ENCODE assay signal across 11 cellular contexts in genomic region chr3:156614642-156615511, GRCh38. TPM values are rescaled to one million over a fixed set of nuclear protein-coding genes. Genes with fewer than 3 reads are reported as not detected.
DNase-seq lines count a peak whose midpoint lies in the region; ATAC-seq, FAIRE-seq and TF ChIP-seq lines count a peak whose summit lies in the region.
"Had no signal": no experiment of that assay in that cellular context is flagged by ENCODE, and none has a peak within 500 bp of the region (broad histone marks: within the 10 kb centered on the region; RNA-seq: fewer than 3 reads in every experiment).

No MANE protein-coding gene starts in this region.

- H4K20me1 ChIP-seq in PC-9 (ENCODE audit: insufficient read depth) (no peaks in the 10 kb centered on the region), HepG2 (ENCODE audit: insufficient read depth, low read length) (no peaks in the 10 kb centered on the region)

- TF ChIP-seq EP300 in HepG2 (IDR thresholded peaks at IDR 0.05; ENCODE audit: low read depth in 2 of 2, low read length in 2 of 2) (no peak), HepG2 (CRISPR knock-in tag; IDR thresholded peaks at IDR 0.05; ENCODE audit: borderline replicate concordance) (no peak)

- H3K27ac ChIP-seq in PC-9 (peak overlapping the region; percentile 52), HepG2 (ENCODE audit: extremely low read length, insufficient read depth, low read length) (no peak overlapping the region)

- peak overlapping the region in 1 of 2 donors; percentile 8 for H3K27ac Mint-ChIP-seq in stimulated activated naive CD8-positive, alpha-beta T cell treated with anti-CD3 and anti-CD28 coated beads, Interleukin-15, amount 100 ng/mL, for 72 hours

- no peaks in the 10 kb centered on the region for H3K9me2 ChIP-seq in PC-9 (ENCODE audit: insufficient read depth)

- POLR2A ChIA-PET in PC-9 (lab: Charles Lee; ENCODE audit: unreplicated experiment), result interaction anchor here (0.5 to 0.7 kb wide), 2 partner anchors 16 to 457 kb away, joined by 3 to 8 read pairs; no protein-coding TSS in a partner anchor
- POLR2A ChIA-PET in HepG2 (lab: Yijun Ruan, JAX), result no interaction called here

- DNase-seq in activated T-cell treated with anti-CD3 and anti-CD28 coated beads, Interleukin-2, amount 50 U/mL, for 4 hours, result no peak
- DNase-seq in activated T-cell treated with anti-CD3 and anti-CD28 coated beads for 4 hours, result no peak
- peak in 1 of 2 experiments; percentile 91 for DNase-seq in PC-9
- peak; percentile 15 for DNase-seq in fibroblast of gingiva (ENCODE audit: low read depth)
- DNase-seq in stimulated activated naive CD8-positive, alpha-beta T cell treated with anti-CD3 and anti-CD28 coated beads, Interleukin-15, amount 100 ng/mL, for 72 hours, result no peak
- no peak for DNase-seq in stimulated activated CD8-positive, alpha-beta memory T cell treated with anti-CD3 and anti-CD28 coated beads, Interleukin-4, amount 100 ng/mL, for 48 hours
- DNase-seq in NCI-H2227 treated with DMSO at 0.1 percent for 48 hours (lab: John Stamatoyannopoulos, UW), result no peak
- DNase-seq in HepG2 (ENCODE audit: low spot score), result no peak
- DNase-seq: NCI-H748 treated with DMSO at 0.1 percent for 48 hours, T-helper 2 cell had no signal

- 85% methylated on average over 1 of the region's 1 CpG for WGBS in HepG2 (ENCODE audit: low lambda C conversion rate)

- no peak for TF ChIP-seq RAD21 in HepG2 (CRISPR knock-in tag; IDR thresholded peaks at IDR 0.05)

- H3K36me3 ChIP-seq in PC-9 (ENCODE audit: low read depth) (no peaks in the 10 kb centered on the region), HepG2 (replicated peaks in 1 of 2; ENCODE audit: control insufficient read depth in 1 of 2, insufficient read depth in 2 of 2, low read length in 2 of 2) (no peaks in the 10 kb centered on the region)

- H2AFZ ChIP-seq in PC-9, result peak overlapping the region; percentile 35; the same call in 1 of the 2 replicates
- H2AFZ ChIP-seq in HepG2 (ENCODE audit: low read length), result no peak overlapping the region

- H3K27me3 ChIP-seq in PC-9 (ENCODE audit: insufficient read depth, low read depth), result no peaks in the 10 kb centered on the region
- H3K27me3 ChIP-seq in HepG2 (ENCODE audit: control insufficient read depth in 1 of 2, insufficient read depth in 2 of 2, low read length in 2 of 2), result no peaks in the 10 kb centered on the region

- intact Hi-C loops in PC-9 (cut with micrococcal nuclease; ENCODE audit: unreplicated experiment), result no loop called here
- intact Hi-C loops in HepG2 (cut with micrococcal nuclease; ENCODE audit: unreplicated experiment), result no loop called here

- H3K4me1 ChIP-seq in PC-9 (replicated peaks; ENCODE audit: insufficient read depth) (peaks cover 34% of the 10 kb centered on the region), HepG2 (ENCODE audit: insufficient read depth, low read length) (no peaks in the 10 kb centered on the region)

- no peak overlapping the region for H3K4me3 Mint-ChIP-seq in activated T-cell treated with anti-CD3 and anti-CD28 coated beads, Interleukin-2, amount 50 U/mL, for 4 hours
- no peak overlapping the region for H3K4me3 Mint-ChIP-seq in stimulated activated naive CD8-positive, alpha-beta T cell treated with anti-CD3 and anti-CD28 coated beads, Interleukin-15, amount 100 ng/mL, for 72 hours

- peak; percentile 31 to 52 for ATAC-seq in activated T-cell treated with anti-CD3 and anti-CD28 coated beads, Interleukin-2, amount 50 U/mL, for 4 hours
- peak; percentile 46 for ATAC-seq in stimulated activated naive CD8-positive, alpha-beta T cell treated with anti-CD3 and anti-CD28 coated beads, Interleukin-15, amount 100 ng/mL, for 72 hours
- ATAC-seq in HepG2, result no peak

- CTCF ChIA-PET in PC-9 (lab: Charles Lee) (interaction anchor here (0.6 to 0.8 kb wide), 2 partner anchors 13 to 523 kb away, joined by 3 to 4 read pairs; no protein-coding TSS in a partner anchor), HepG2 (lab: Yijun Ruan, JAX; ENCODE audit: low intra/inter-chr PET ratio, low total read pairs) (no interaction called here)

- H3K4me2 ChIP-seq in PC-9 (0 out of 2 replicates have a peak overlapping the region, but pooled peaks have one; percentile 24), HepG2 (ENCODE audit: low read depth, low read length) (no peak overlapping the region)

- H3K27me3 Mint-ChIP-seq in activated T-cell treated with anti-CD3 and anti-CD28 coated beads, Interleukin-2, amount 50 U/mL, for 4 hours (ENCODE audit: low read depth), result peaks cover 4% of the 10 kb centered on the region
- peaks cover 5% of the 10 kb centered on the region for H3K27me3 Mint-ChIP-seq in stimulated activated naive CD8-positive, alpha-beta T cell treated with anti-CD3 and anti-CD28 coated beads, Interleukin-15, amount 100 ng/mL, for 72 hours

- no peaks in the 10 kb centered on the region for H3K79me2 ChIP-seq in PC-9 (ENCODE audit: low read depth)
- no peaks in the 10 kb centered on the region for H3K79me2 ChIP-seq in HepG2 (ENCODE audit: insufficient read depth, low read length)

- H3K9ac ChIP-seq in HepG2 (ENCODE audit: insufficient read depth, low read depth, low read length), result no peak overlapping the region

- no peaks in the 10 kb centered on the region for H3K9me3 ChIP-seq in PC-9 (ENCODE audit: insufficient read depth, low read depth)
- H3K9me3 ChIP-seq in HepG2 (ENCODE audit: low read length), result no peaks in the 10 kb centered on the region

- no peak for FAIRE-seq in HepG2 (lab: Jason Lieb, UNC)
- FAIRE-seq: urothelium cell line had no signal

- TF ChIP-seq CTCF in PC-9 (conservative IDR thresholded peaks at IDR 0.05) (no peak), HepG2 (CRISPR knock-in tag; IDR thresholded peaks at IDR 0.05) (no peak)

- H3K4me1 Mint-ChIP-seq in activated T-cell treated with anti-CD3 and anti-CD28 coated beads, Interleukin-2, amount 50 U/mL, for 4 hours (ENCODE audit: low read depth), result peaks cover 10% of the 10 kb centered on the region
- H3K4me1 Mint-ChIP-seq in stimulated activated naive CD8-positive, alpha-beta T cell treated with anti-CD3 and anti-CD28 coated beads, Interleukin-15, amount 100 ng/mL, for 72 hours, result peaks cover 37% of the 10 kb centered on the region

- H3K36me3 Mint-ChIP-seq in activated T-cell treated with anti-CD3 and anti-CD28 coated beads, Interleukin-2, amount 50 U/mL, for 4 hours (ENCODE audit: insufficient read depth), result no peaks in the 10 kb centered on the region

- H3K9me3 Mint-ChIP-seq in activated T-cell treated with anti-CD3 and anti-CD28 coated beads, Interleukin-2, amount 50 U/mL, for 4 hours, result no peaks in the 10 kb centered on the region
- H3K9me3 Mint-ChIP-seq in stimulated activated naive CD8-positive, alpha-beta T cell treated with anti-CD3 and anti-CD28 coated beads, Interleukin-15, amount 100 ng/mL, for 72 hours, result no peaks in the 10 kb centered on the region

- BruUV-seq in PC-9 (replicated peaks; lab: Mats Ljungman, UMichigan) (no TSS peak), HepG2 (replicated peaks; lab: Mats Ljungman, UMichigan) (no TSS peak)

- TF ChIP-seq POLR2A in HepG2 (IDR thresholded peaks at IDR 0.05; ENCODE audit: insufficient read depth in 1 of 2, low read depth in 2 of 2, low read length in 2 of 2), result no peak

- in situ Hi-C loops in HepG2 (cut with HindIII; ENCODE audit: extremely low pct_ligation_motif_present, low pct_unique_long_range_greater_than_20kb), result no loop called here

- H3K4me3 ChIP-seq in PC-9 (no peak overlapping the region), HepG2 (replicated peaks in 1 of 3; ENCODE audit: insufficient read depth in 1 of 3, low read depth in 2 of 3, low read length in 3 of 3) (no peak overlapping the region)

- H3F3A ChIP-seq in PC-9 (ENCODE audit: insufficient read depth, low read depth), result peaks cover 18% of the 10 kb centered on the region

RNA-seq across cellular contexts. Expression of gene TIPARP, which starts 59.5 kb away (rescaled TPM):
- total RNA-seq in activated T-cell treated with anti-CD3 and anti-CD28 coated beads, Interleukin-2, amount 50 U/mL, for 4 hours, result 10 to 100 TPM; 18.2 to 21.7 (median 20.4) TPM
- 30.3 and 35.0 TPM in 2 replicates for total RNA-seq in PC-9 (2021)
- 19.7 and 25.4 TPM in 2 replicates for total RNA-seq in HepG2 (2016; rRNA removed; fragmentation: Illumina TruSeq; extraction: Trizol)
- total RNA-seq in HepG2 (2016; cell fraction: cytosol; rRNA removed; fragmentation: Illumina TruSeq; extraction: Trizol; ENCODE audit: low read depth), result 4.3 and 4.5 TPM in 2 replicates
- 19.9 and 26.0 TPM in 2 replicates for total RNA-seq in HepG2 (2016; cell fraction: insoluble cytoplasmic fraction; rRNA removed; fragmentation: Illumina TruSeq; extraction: Trizol)
- 10.5 and 12.3 TPM in 2 replicates for total RNA-seq in HepG2 (2016; cell fraction: membrane; rRNA removed; fragmentation: Illumina TruSeq; extraction: Trizol)
- 22.2 and 24.2 TPM in 2 replicates for total RNA-seq in HepG2 (2016; cell fraction: nucleus; rRNA removed; fragmentation: Illumina TruSeq; extraction: Trizol)
- 6.6 and 7.3 TPM in 2 replicates for polyA plus RNA-seq in HepG2 (2011; rRNA removed)
- polyA plus RNA-seq in HepG2 (2011; cell fraction: cytosol; rRNA removed), result 2.1 and 4.5 TPM in 2 replicates
- polyA plus RNA-seq in HepG2 (2011; cell fraction: nucleus; rRNA removed), result 3.6 and 4.6 TPM in 2 replicates
- 10.5 and 10.6 TPM in 2 replicates for polyA plus RNA-seq in HepG2 (2012)
- 0.74 and 0.79 TPM in 2 replicates for polyA plus RNA-seq in HepG2 (2016; cell fraction: cytosol; fragmentation: Illumina TruSeq; extraction: Trizol; ENCODE audit: low read depth)
- polyA plus RNA-seq in HepG2 (2016; cell fraction: insoluble cytoplasmic fraction; fragmentation: Illumina TruSeq; extraction: Trizol; ENCODE audit: low read depth), result 14.7 and 18.3 TPM in 2 replicates
- polyA plus RNA-seq in HepG2 (2016; cell fraction: membrane; fragmentation: Illumina TruSeq; extraction: Trizol; ENCODE audit: low read depth), result 2.9 and 3.6 TPM in 2 replicates
- 11.9 and 13.5 TPM in 2 replicates for polyA plus RNA-seq in HepG2 (2016; cell fraction: nucleus; fragmentation: Illumina TruSeq; extraction: Trizol; ENCODE audit: insufficient read depth, low read depth)
- 4.9 and 12.3 TPM in 2 replicates for polyA minus RNA-seq in HepG2 (2011; rRNA and poly(A)+ RNA removed; ENCODE audit: low replicate concordance)
- 6.4 and 8.5 TPM in 2 replicates for polyA minus RNA-seq in HepG2 (2011; cell fraction: cytosol; rRNA and poly(A)+ RNA removed)
- polyA minus RNA-seq in HepG2 (2011; cell fraction: nucleus; rRNA and poly(A)+ RNA removed), result 33.6 and 42.5 TPM in 2 replicates

RNA-seq across cellular contexts. Expression of gene SSR3, which starts 60.0 kb away (rescaled TPM):
- total RNA-seq in activated T-cell treated with anti-CD3 and anti-CD28 coated beads, Interleukin-2, amount 50 U/mL, for 4 hours, result 100 to 1,000 TPM; 133 to 153 (median 138) TPM
- 117 and 152 TPM in 2 replicates for total RNA-seq in PC-9 (2021)
- total RNA-seq in HepG2 (2016; rRNA removed; fragmentation: Illumina TruSeq; extraction: Trizol), result 268 and 325 TPM in 2 replicates
- total RNA-seq in HepG2 (2016; cell fraction: cytosol; rRNA removed; fragmentation: Illumina TruSeq; extraction: Trizol; ENCODE audit: low read depth), result 126 and 142 TPM in 2 replicates
- 268 and 325 TPM in 2 replicates for total RNA-seq in HepG2 (2016; cell fraction: insoluble cytoplasmic fraction; rRNA removed; fragmentation: Illumina TruSeq; extraction: Trizol)
- 216 and 243 TPM in 2 replicates for total RNA-seq in HepG2 (2016; cell fraction: membrane; rRNA removed; fragmentation: Illumina TruSeq; extraction: Trizol)
- total RNA-seq in HepG2 (2016; cell fraction: nucleus; rRNA removed; fragmentation: Illumina TruSeq; extraction: Trizol), result 248 and 272 TPM in 2 replicates
- polyA plus RNA-seq in HepG2 (2011; rRNA removed), result 202 and 229 TPM in 2 replicates
- 132 and 137 TPM in 2 replicates for polyA plus RNA-seq in HepG2 (2011; cell fraction: cytosol; rRNA removed)
- polyA plus RNA-seq in HepG2 (2011; cell fraction: nucleus; rRNA removed), result 32.0 and 34.3 TPM in 2 replicates
- polyA plus RNA-seq in HepG2 (2012), result 207 and 230 TPM in 2 replicates
- 127 and 140 TPM in 2 replicates for polyA plus RNA-seq in HepG2 (2016; cell fraction: cytosol; fragmentation: Illumina TruSeq; extraction: Trizol; ENCODE audit: low read depth)
- polyA plus RNA-seq in HepG2 (2016; cell fraction: insoluble cytoplasmic fraction; fragmentation: Illumina TruSeq; extraction: Trizol; ENCODE audit: low read depth), result 171 and 180 TPM in 2 replicates
- 172 and 176 TPM in 2 replicates for polyA plus RNA-seq in HepG2 (2016; cell fraction: membrane; fragmentation: Illumina TruSeq; extraction: Trizol; ENCODE audit: low read depth)
- 261 and 267 TPM in 2 replicates for polyA plus RNA-seq in HepG2 (2016; cell fraction: nucleus; fragmentation: Illumina TruSeq; extraction: Trizol; ENCODE audit: insufficient read depth, low read depth)
- 489 and 620 TPM in 2 replicates for polyA minus RNA-seq in HepG2 (2011; rRNA and poly(A)+ RNA removed; ENCODE audit: low replicate concordance)
- 126 and 129 TPM in 2 replicates for polyA minus RNA-seq in HepG2 (2011; cell fraction: cytosol; rRNA and poly(A)+ RNA removed)
- 155 and 165 TPM in 2 replicates for polyA minus RNA-seq in HepG2 (2011; cell fraction: nucleus; rRNA and poly(A)+ RNA removed)
